13 cellular contexts compared by ENCODE assay signal in the genomic region with DNA sequence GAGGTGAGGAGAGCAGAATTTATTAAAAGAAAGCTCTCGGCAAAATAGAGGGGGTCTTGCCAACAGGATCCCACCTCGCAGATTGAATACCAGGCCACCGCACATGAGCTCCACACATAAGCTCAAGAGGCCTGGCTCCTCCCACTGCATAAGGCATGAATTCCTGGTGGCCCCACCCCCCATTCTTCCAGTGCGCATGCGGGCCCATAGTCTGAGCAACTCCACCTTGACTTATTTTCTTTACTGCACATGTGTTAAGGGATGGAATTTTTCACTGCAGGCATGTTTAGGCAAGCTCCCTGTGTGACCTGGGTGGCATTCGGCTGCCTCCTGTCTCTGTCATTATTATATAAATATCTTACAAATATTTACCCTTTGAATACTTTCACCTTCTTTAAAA.
DNase-seq lines count a peak whose midpoint lies in the region; ATAC-seq, FAIRE-seq and TF ChIP-seq lines count a peak whose summit lies in the region.
"Had no signal": no experiment of that assay in that cellular context is flagged by ENCODE, and none has a peak within 500 bp of the region (broad histone marks: within the 10 kb centered on the region; RNA-seq: fewer than 3 reads in every experiment).

No MANE protein-coding gene starts in this region.

- no peaks in the 10 kb centered on the region for H3K36me3 Mint-ChIP-seq in MCF 10A (ENCODE audit: insufficient read depth, unreplicated experiment)
- H3K36me3 Mint-ChIP-seq in neural progenitor cell, result no peaks in the 10 kb centered on the region
- H3K36me3 Mint-ChIP-seq in activated naive CD8-positive, alpha-beta T cell treated with anti-CD3 and anti-CD28 coated beads, Interleukin-2, amount 50 U/mL, for 24 hours (ENCODE audit: low read depth), result no peaks in the 10 kb centered on the region
- no peaks in the 10 kb centered on the region for H3K36me3 Mint-ChIP-seq in CD4-positive, alpha-beta memory T cell

- no peak for DNase-seq in MCF 10A (ENCODE audit: unreplicated experiment)
- DNase-seq in breast epithelium (ENCODE audit: low spot score in 2 of 2), result no peak
- DNase-seq in K562 (ENCODE audit: extremely low read depth in 1 of 4, low spot score in 3 of 4), result no peak
- DNase-seq in epithelial cell of prostate (ENCODE audit: low read depth, low spot score), result peak; percentile 8
- peak; percentile 36 for DNase-seq in testis
- no peak for DNase-seq in neural progenitor cell (ENCODE audit: low spot score)
- no peak for DNase-seq in activated naive CD8-positive, alpha-beta T cell treated with anti-CD3 and anti-CD28 coated beads, Interleukin-2, amount 50 U/mL, for 24 hours
- no peak for DNase-seq in CD4-positive, alpha-beta memory T cell
- DNase-seq: AML-193, DMS53, H7 had no signal

- TF ChIP-seq POLR2A in breast epithelium (IDR thresholded peaks at IDR 0.05) (no peak), K562 (conservative IDR thresholded peaks at IDR 0.05) (no peak), testis (IDR thresholded peaks at IDR 0.05) (no peak)

- H3K4me3 ChIP-seq in breast epithelium (no peak overlapping the region), K562 (no peak overlapping the region), testis (no peak overlapping the region), neural progenitor cell (no peak overlapping the region)
- H3K4me3 ChIP-seq in CD4-positive, alpha-beta memory T cell (ENCODE audit: low read length in 2 of 2), result no peak overlapping the region
- H3K4me3 ChIP-seq: BLaER1 had no signal

- H3K4me1 Mint-ChIP-seq in MCF 10A (ENCODE audit: insufficient read depth, unreplicated experiment) (no peaks in the 10 kb centered on the region), neural progenitor cell (no peaks in the 10 kb centered on the region)
- H3K4me1 Mint-ChIP-seq in activated naive CD8-positive, alpha-beta T cell treated with anti-CD3 and anti-CD28 coated beads, Interleukin-2, amount 50 U/mL, for 24 hours, result no peaks in the 10 kb centered on the region
- H3K4me1 Mint-ChIP-seq in CD4-positive, alpha-beta memory T cell, result no peaks in the 10 kb centered on the region

- intact Hi-C loops in MCF 10A (cut with micrococcal nuclease) (no loop called here), breast epithelium (cut with DNase I; ENCODE audit: low total_unique reads) (no loop called here), K562 (cut with micrococcal nuclease) (no loop called here), testis (cut with DNase I; ENCODE audit: low total_unique reads) (no loop called here)
- intact Hi-C loops in CD4-positive, alpha-beta memory T cell (cut with micrococcal nuclease), result no loop called here

- no peak overlapping the region for H3K9ac ChIP-seq in K562 (ENCODE audit: insufficient read depth in 1 of 2, low read depth in 2 of 2, low read length in 2 of 2)
- H3K9ac ChIP-seq in neural progenitor cell, result no peak overlapping the region
- H3K9ac ChIP-seq: BLaER1 had no signal

- BruUV-seq in MCF 10A (replicated peaks; lab: Mats Ljungman, UMichigan) (no TSS peak), K562 (replicated peaks; lab: Mats Ljungman, UMichigan) (no TSS peak)

- H4K20me1 ChIP-seq in K562 (replicated peaks; ENCODE audit: control insufficient read depth, insufficient read depth, low read length) (no peaks in the 10 kb centered on the region), neural progenitor cell (ENCODE audit: low read depth) (no peaks in the 10 kb centered on the region)
- H4K20me1 ChIP-seq: BLaER1 had no signal

- no peak for FAIRE-seq in K562 (lab: Jason Lieb, UNC)

- H3K27ac ChIP-seq in breast epithelium (no peak overlapping the region), K562 (ENCODE audit: extremely low read depth, low read depth, low read length) (no peak overlapping the region), epithelial cell of prostate (no peak overlapping the region), testis (no peak overlapping the region), neural progenitor cell (no peak overlapping the region)
- no peak overlapping the region for H3K27ac ChIP-seq in CD4-positive, alpha-beta memory T cell (ENCODE audit: low read depth, low read length)
- H3K27ac ChIP-seq: 22Rv1, BLaER1 had no signal

- H3K9me3 Mint-ChIP-seq in MCF 10A (ENCODE audit: unreplicated experiment), result peaks cover 15% of the 10 kb centered on the region
- no peaks in the 10 kb centered on the region for H3K9me3 Mint-ChIP-seq in neural progenitor cell
- no peaks in the 10 kb centered on the region for H3K9me3 Mint-ChIP-seq in activated naive CD8-positive, alpha-beta T cell treated with anti-CD3 and anti-CD28 coated beads, Interleukin-2, amount 50 U/mL, for 24 hours
- peaks cover 0 to 13% (median 5%) of the 10 kb centered on the region in 8 donors for H3K9me3 Mint-ChIP-seq in CD4-positive, alpha-beta memory T cell

- ATAC-seq in K562, result no peak
- ATAC-seq in activated naive CD8-positive, alpha-beta T cell treated with anti-CD3 and anti-CD28 coated beads, Interleukin-2, amount 50 U/mL, for 24 hours, result no peak

- H3K27me3 Mint-ChIP-seq in MCF 10A (ENCODE audit: insufficient read depth, unreplicated experiment), result no peaks in the 10 kb centered on the region
- peaks cover 2% of the 10 kb centered on the region for H3K27me3 Mint-ChIP-seq in neural progenitor cell (ENCODE audit: insufficient read depth, low read depth)
- H3K27me3 Mint-ChIP-seq in activated naive CD8-positive, alpha-beta T cell treated with anti-CD3 and anti-CD28 coated beads, Interleukin-2, amount 50 U/mL, for 24 hours, result no peaks in the 10 kb centered on the region
- no peaks in the 10 kb centered on the region for H3K27me3 Mint-ChIP-seq in CD4-positive, alpha-beta memory T cell

- no peaks in the 10 kb centered on the region for H3K27me3 ChIP-seq in breast epithelium
- no peaks in the 10 kb centered on the region for H3K27me3 ChIP-seq in K562 (ENCODE audit: control insufficient read depth in 2 of 2, insufficient read depth in 2 of 2, low read length in 2 of 2)
- no peaks in the 10 kb centered on the region for H3K27me3 ChIP-seq in testis
- no peaks in the 10 kb centered on the region for H3K27me3 ChIP-seq in neural progenitor cell
- H3K27me3 ChIP-seq in CD4-positive, alpha-beta memory T cell (ENCODE audit: insufficient read depth, low read length), result no peaks in the 10 kb centered on the region
- H3K27me3 ChIP-seq: BLaER1 had no signal

- H3K4me2 ChIP-seq in K562 (ENCODE audit: insufficient read depth, low read length), result no peak overlapping the region
- no peak overlapping the region for H3K4me2 ChIP-seq in neural progenitor cell
- H3K4me2 ChIP-seq: BLaER1 had no signal

- TF ChIP-seq EP300 in K562 (IDR thresholded peaks at IDR 0.05; ENCODE audit: low read length), result no peak

- H3K4me3 Mint-ChIP-seq in MCF 10A (ENCODE audit: unreplicated experiment) (no peak overlapping the region), neural progenitor cell (no peak overlapping the region)
- no peak overlapping the region for H3K4me3 Mint-ChIP-seq in activated naive CD8-positive, alpha-beta T cell treated with anti-CD3 and anti-CD28 coated beads, Interleukin-2, amount 50 U/mL, for 24 hours
- no peak overlapping the region for H3K4me3 Mint-ChIP-seq in CD4-positive, alpha-beta memory T cell

- POLR2A ChIA-PET in MCF 10A (lab: Yijun Ruan, JAX), result no interaction called here
- POLR2A ChIA-PET in K562 (lab: Yijun Ruan, JAX), result no interaction called here
- POLR2A ChIA-PET in CD4-positive, alpha-beta memory T cell (lab: Charles Lee; ENCODE audit: partially characterized antibody), result no interaction called here

- H3K27ac Mint-ChIP-seq in MCF 10A (ENCODE audit: low read depth, unreplicated experiment) (peak overlapping the region; percentile 67), neural progenitor cell (no peak overlapping the region)
- H3K27ac Mint-ChIP-seq in activated naive CD8-positive, alpha-beta T cell treated with anti-CD3 and anti-CD28 coated beads, Interleukin-2, amount 50 U/mL, for 24 hours, result no peak overlapping the region
- H3K27ac Mint-ChIP-seq in CD4-positive, alpha-beta memory T cell, result no peak overlapping the region

- no peaks in the 10 kb centered on the region for H3F3A ChIP-seq in neural progenitor cell (ENCODE audit: low read depth)

- in situ Hi-C loops in K562 (cut with MboI), result no loop called here

- H3K4me1 ChIP-seq in breast epithelium (no peaks in the 10 kb centered on the region), K562 (replicated peaks in 1 of 2; ENCODE audit: control insufficient read depth in 2 of 2, insufficient read depth in 2 of 2, low read length in 2 of 2) (no peaks in the 10 kb centered on the region), testis (no peaks in the 10 kb centered on the region), neural progenitor cell (no peaks in the 10 kb centered on the region)
- no peaks in the 10 kb centered on the region for H3K4me1 ChIP-seq in CD4-positive, alpha-beta memory T cell (ENCODE audit: insufficient read depth, low read length)
- H3K4me1 ChIP-seq: BLaER1 had no signal

- H3K79me2 ChIP-seq in K562 (ENCODE audit: control insufficient read depth, insufficient read depth, low read length) (no peaks in the 10 kb centered on the region), neural progenitor cell (ENCODE audit: low read depth) (no peaks in the 10 kb centered on the region)

- H3K36me3 ChIP-seq in breast epithelium, result no peaks in the 10 kb centered on the region
- no peaks in the 10 kb centered on the region for H3K36me3 ChIP-seq in K562 (ENCODE audit: control insufficient read depth, insufficient read depth, low read length)
- no peaks in the 10 kb centered on the region for H3K36me3 ChIP-seq in testis (ENCODE audit: low read depth, missing control alignments)
- no peaks in the 10 kb centered on the region for H3K36me3 ChIP-seq in neural progenitor cell
- H3K36me3 ChIP-seq in CD4-positive, alpha-beta memory T cell (ENCODE audit: insufficient read depth, low read length), result no peaks in the 10 kb centered on the region
- H3K36me3 ChIP-seq: BLaER1 had no signal

- TF ChIP-seq RAD21 in K562 (CRISPR knock-in tag; conservative IDR thresholded peaks at IDR 0.05 in 1 of 2, IDR thresholded peaks at IDR 0.05 in 1 of 2), result no peak

- CTCF ChIA-PET in MCF 10A (lab: Yijun Ruan, JAX), result interaction anchor here (0.6 kb wide), 1 partner anchor 18 kb away, joined by 3 read pairs; no protein-coding TSS in a partner anchor
- CTCF ChIA-PET in K562 (lab: Yijun Ruan, JAX; ENCODE audit: low intra/inter-chr PET ratio), result no interaction called here
- CTCF ChIA-PET in CD4-positive, alpha-beta memory T cell (lab: Charles Lee; ENCODE audit: partially characterized antibody), result no interaction called here

- 0% methylated on average over 4 of the region's 6 CpGs for WGBS in K562 (ENCODE audit: insufficient coverage, low coverage, missing lambda C conversion rate)
- WGBS in testis, 2 donors, result 64 to 87% methylated on average over 6 of the region's 6 CpGs

- H3K9me3 ChIP-seq in breast epithelium (no peaks in the 10 kb centered on the region), K562 (replicated peaks; ENCODE audit: control insufficient read depth, insufficient read depth, low read depth, low read length) (peaks cover 2% of the 10 kb centered on the region; the same call in 1 of the 2 replicates), testis (no peaks in the 10 kb centered on the region), neural progenitor cell (ENCODE audit: low read depth) (no peaks in the 10 kb centered on the region)
- no peaks in the 10 kb centered on the region for H3K9me3 ChIP-seq in CD4-positive, alpha-beta memory T cell (ENCODE audit: control insufficient read depth in 1 of 2, low read length in 2 of 2)
- H3K9me3 ChIP-seq: BLaER1 had no signal

- no peaks in the 10 kb centered on the region for H3K9me1 ChIP-seq in K562 (ENCODE audit: control insufficient read depth, insufficient read depth, low read length)

- TF ChIP-seq CTCF in MCF 10A (IDR thresholded peaks at IDR 0.05; ENCODE audit: unreplicated experiment) (no peak), breast epithelium (IDR thresholded peaks at IDR 0.05) (no peak), K562 (IDR thresholded peaks at IDR 0.05 in 2 of 3, conservative IDR thresholded peaks at IDR 0.05 in 1 of 3; ENCODE audit: insufficient read depth in 2 of 3, low read depth in 1 of 3, low read length in 3 of 3) (no peak), testis (IDR thresholded peaks at IDR 0.05) (no peak), neural progenitor cell (IDR thresholded peaks at IDR 0.05) (no peak)

- H2AFZ ChIP-seq in K562 (ENCODE audit: low read depth, low read length) (no peak overlapping the region), neural progenitor cell (replicated peaks) (no peak overlapping the region)

Comparison
In these comparisons a context has a peak if more than half of its experiments do, and no peak if none do; other contexts are left out.
1. DNase-seq: peak in epithelial cell of prostate (single experiment) and testis (single experiment); none in MCF 10A (single experiment), breast epithelium (0 of 2), K562 (0 of 4), neural progenitor cell (single experiment), activated naive CD8-positive, alpha-beta T cell treated with anti-CD3 and anti-CD28 coated beads, Interleukin-2, amount 50 U/mL, for 24 hours (single experiment) and CD4-positive, alpha-beta memory T cell (0 of 5).